17 cellular contexts compared by ENCODE assay signal in genomic region chr11:20934521-20934920, GRCh38.
DNase-seq lines count a peak whose midpoint lies in the region; TF ChIP-seq lines count a peak whose summit lies in the region.
"Had no signal": no experiment of that assay in that cellular context is flagged by ENCODE, and none has a peak within 500 bp of the region (broad histone marks: within the 10 kb centered on the region; RNA-seq: fewer than 3 reads in every experiment).

No MANE protein-coding gene starts in this region.

- DNase-seq in DMS 273 (lab: John Stamatoyannopoulos, UW; ENCODE audit: unreplicated experiment) (peak; percentile 34), DMS 273 treated with DMSO at 0.1 percent for 48 hours (lab: John Stamatoyannopoulos, UW) (no peak), NCI-H446 treated with DMSO at 0.1 percent for 48 hours (lab: John Stamatoyannopoulos, UW) (peak; percentile 14), NCI-H69 (lab: John Stamatoyannopoulos, UW) (peak; percentile 53), pons (ENCODE audit: low spot score) (peak; percentile 11), hypothalamus (lab: John Stamatoyannopoulos, UW) (no peak), DMS114 treated with DMSO at 0.1 percent for 48 hours (lab: John Stamatoyannopoulos, UW; ENCODE audit: unreplicated experiment) (no peak), GM20000 (ENCODE audit: low spot score) (no peak)
- DNase-seq: BE2C; CD4-positive, alpha-beta T cell; CD8-positive, alpha-beta memory T cell; DMS79; EL; GF-D8; GM23248; H7; HCEC 1CT had no signal

- TF ChIP-seq CTCF in GM20000 (IDR thresholded peaks at IDR 0.05; ENCODE audit: extremely low read depth, missing control alignments) = no peak

Comparison
In these comparisons a context has a peak if more than half of its experiments do, and no peak if none do; other contexts are left out.
1. DNase-seq: peak in DMS 273 (single experiment), NCI-H446 treated with DMSO at 0.1 percent for 48 hours (single experiment), NCI-H69 (single experiment) and pons (single experiment); none in DMS 273 treated with DMSO at 0.1 percent for 48 hours (single experiment), hypothalamus (0 of 51), DMS114 treated with DMSO at 0.1 percent for 48 hours (single experiment) and GM20000 (single experiment).